In genomic region chr16:30621765-30622164, GRCh38 we compare ENCODE assay signal across 25 cellular contexts. TPM values are rescaled to one million over a fixed set of nuclear protein-coding genes. Genes with fewer than 3 reads are reported as not detected.
DNase-seq lines count a peak whose midpoint lies in the region; ATAC-seq, FAIRE-seq and TF ChIP-seq lines count a peak whose summit lies in the region.
"Had no signal": no experiment of that assay in that cellular context is flagged by ENCODE, and none has a peak within 500 bp of the region (broad histone marks: within the 10 kb centered on the region; RNA-seq: fewer than 3 reads in every experiment).

No MANE protein-coding gene starts in this region.

- peaks cover 21% of the 10 kb centered on the region for H3K9me3 ChIP-seq in MG63
- H3K9me3 ChIP-seq: neutrophil, SJSA1, transverse colon had no signal

- DNase-seq in ELR (ENCODE audit: low read depth) = peak; percentile 17
- peak; percentile 5 for DNase-seq in MG63
- peak; percentile 60 for DNase-seq in bronchial epithelial cell (ENCODE audit: low read depth)
- DNase-seq in stromal cell of bone marrow (ENCODE audit: low read depth) = peak; percentile 57
- DNase-seq in activated T-cell treated with anti-CD3 and anti-CD28 coated beads, Interleukin-2, amount 50 U/mL, for 24 hours = no peak
- no peak for DNase-seq in left lobe of liver (ENCODE audit: low spot score)
- DNase-seq: activated B cell treated with CpG ODN at 0.5 μM for 24 hours; activated CD4-positive, alpha-beta memory T cell treated with anti-CD3 and anti-CD28 coated beads, Interleukin-2, amount 10 ng/mL, durations not matched to agents 7 days and 5 days; activated naive CD4-positive, alpha-beta T cell treated with Interleukin-2 at 50 U/mL for 16 hours; activated T-cell treated with anti-CD3 and anti-CD28 coated beads, Interleukin-2, amount 50 U/mL, for 4 hours; aorta; endodermal cell; immature natural killer cell; KBM-7; NCI-H2029; NCI-H345; PC-9; stimulated activated CD4-positive, alpha-beta T cell treated with anti-CD3 and anti-CD28 coated beads, Interleukin-4, amount 100 ng/mL, for 1 hour; transverse colon had no signal

- H3K4me3 ChIP-seq in MG63 (no peak overlapping the region), bronchial epithelial cell (ENCODE audit: low read depth, low read length) (no peak overlapping the region)
- H3K4me3 ChIP-seq: PC-9, SJSA1, smooth muscle cell, transverse colon had no signal

- H3K4me3 Mint-ChIP-seq in activated T-cell treated with anti-CD3 and anti-CD28 coated beads, Interleukin-2, amount 50 U/mL, for 24 hours = no peak overlapping the region
- H3K4me3 Mint-ChIP-seq: activated B cell treated with CpG ODN at 0.5 μM for 24 hours; activated CD4-positive, alpha-beta memory T cell treated with anti-CD3 and anti-CD28 coated beads, Interleukin-2, amount 10 ng/mL, durations not matched to agents 7 days and 5 days; activated T-cell treated with anti-CD3 and anti-CD28 coated beads, Interleukin-2, amount 50 U/mL, for 4 hours; endodermal cell; immature natural killer cell; stimulated activated naive CD8-positive, alpha-beta T cell treated with anti-CD3 and anti-CD28 coated beads, Interleukin-15, Interleukin-2, amounts not matched to agents 100 ng/mL and 50 ng/mL, for 24 hours had no signal

- no peaks in the 10 kb centered on the region for H3K9me3 Mint-ChIP-seq in activated T-cell treated with anti-CD3 and anti-CD28 coated beads, Interleukin-2, amount 50 U/mL, for 24 hours
- H3K9me3 Mint-ChIP-seq: activated B cell treated with CpG ODN at 0.5 μM for 24 hours; activated CD4-positive, alpha-beta memory T cell treated with anti-CD3 and anti-CD28 coated beads, Interleukin-2, amount 10 ng/mL, durations not matched to agents 7 days and 5 days; activated T-cell treated with anti-CD3 and anti-CD28 coated beads, Interleukin-2, amount 50 U/mL, for 4 hours; immature natural killer cell; stimulated activated naive CD8-positive, alpha-beta T cell treated with anti-CD3 and anti-CD28 coated beads, Interleukin-15, Interleukin-2, amounts not matched to agents 100 ng/mL and 50 ng/mL, for 24 hours had no signal

- no peak for FAIRE-seq in bronchial epithelial cell (lab: Jason Lieb, UNC)
- FAIRE-seq: G401.6 had no signal

- H3K36me3 Mint-ChIP-seq in activated T-cell treated with anti-CD3 and anti-CD28 coated beads, Interleukin-2, amount 50 U/mL, for 24 hours (ENCODE audit: low read depth) = no peaks in the 10 kb centered on the region
- H3K36me3 Mint-ChIP-seq: immature natural killer cell had no signal

- H3K27me3 Mint-ChIP-seq in activated T-cell treated with anti-CD3 and anti-CD28 coated beads, Interleukin-2, amount 50 U/mL, for 24 hours = no peaks in the 10 kb centered on the region
- H3K27me3 Mint-ChIP-seq: stimulated activated naive CD8-positive, alpha-beta T cell treated with anti-CD3 and anti-CD28 coated beads, Interleukin-15, Interleukin-2, amounts not matched to agents 100 ng/mL and 50 ng/mL, for 24 hours had no signal

- no peak for TF ChIP-seq CTCF in bronchial epithelial cell (IDR thresholded peaks at IDR 0.05; ENCODE audit: insufficient read depth, low read length, severe bottlenecking)

- no peaks in the 10 kb centered on the region for H3K4me1 Mint-ChIP-seq in activated T-cell treated with anti-CD3 and anti-CD28 coated beads, Interleukin-2, amount 50 U/mL, for 24 hours (ENCODE audit: low read depth)
- H3K4me1 Mint-ChIP-seq: activated B cell treated with CpG ODN at 0.5 μM for 24 hours; activated CD4-positive, alpha-beta memory T cell treated with anti-CD3 and anti-CD28 coated beads, Interleukin-2, amount 10 ng/mL, durations not matched to agents 7 days and 5 days; endodermal cell; immature natural killer cell had no signal

- no peak overlapping the region for H3K27ac Mint-ChIP-seq in activated T-cell treated with anti-CD3 and anti-CD28 coated beads, Interleukin-2, amount 50 U/mL, for 24 hours
- H3K27ac Mint-ChIP-seq: activated B cell treated with CpG ODN at 0.5 μM for 24 hours; activated CD4-positive, alpha-beta memory T cell treated with anti-CD3 and anti-CD28 coated beads, Interleukin-2, amount 10 ng/mL, durations not matched to agents 7 days and 5 days; endodermal cell; immature natural killer cell; stimulated activated naive CD8-positive, alpha-beta T cell treated with anti-CD3 and anti-CD28 coated beads, Interleukin-15, Interleukin-2, amounts not matched to agents 100 ng/mL and 50 ng/mL, for 24 hours had no signal

- no peaks in the 10 kb centered on the region for H3K27me3 ChIP-seq in MG63
- no peaks in the 10 kb centered on the region for H3K27me3 ChIP-seq in bronchial epithelial cell (ENCODE audit: control insufficient read depth, insufficient read depth, low read length)
- H3K27me3 ChIP-seq: neutrophil, SJSA1, transverse colon had no signal

- no peaks in the 10 kb centered on the region for H3K36me3 ChIP-seq in MG63
- H3K36me3 ChIP-seq in bronchial epithelial cell (ENCODE audit: control insufficient read depth, insufficient read depth, low read length) = no peaks in the 10 kb centered on the region
- H3K36me3 ChIP-seq: neutrophil, SJSA1, transverse colon had no signal

- ATAC-seq in left lobe of liver (no peak), GM18868 (IDR thresholded peaks at IDR 0.05; ENCODE audit: unreplicated experiment) (no peak)
- ATAC-seq: activated T-cell treated with anti-CD3 and anti-CD28 coated beads, Interleukin-2, amount 50 U/mL, for 4 hours had no signal

RNA-seq across cellular contexts. Expression of gene ZNF689, which starts 11.6 kb away (rescaled TPM):
- 6.5 and 9.1 TPM in 2 replicates for total RNA-seq in MG63 (2014; rRNA removed; shearing (Covaris generic); ENCODE audit: low replicate concordance)
- total RNA-seq in bronchial epithelial cell = 2.2 and 2.6 TPM in 2 replicates
- total RNA-seq in left lobe of liver = 4.9 TPM

RNA-seq across cellular contexts. Expression of gene PRR14, which starts 29.0 kb away (rescaled TPM):
- 1.7 and 5.3 TPM in 2 replicates for total RNA-seq in MG63 (2014; rRNA removed; shearing (Covaris generic); ENCODE audit: low replicate concordance)
- 2.6 and 7.8 TPM in 2 replicates for total RNA-seq in bronchial epithelial cell
- total RNA-seq in left lobe of liver = 24.2 TPM

RNA-seq across cellular contexts. Expression of gene ZNF785, which starts 36.3 kb away (rescaled TPM):
- total RNA-seq in MG63 (2014; rRNA removed; shearing (Covaris generic); ENCODE audit: low replicate concordance) = 11.4 and 15.7 TPM in 2 replicates
- total RNA-seq in bronchial epithelial cell (4.4 and 5.3 TPM in 2 replicates), left lobe of liver (11.8 TPM)

RNA-seq across cellular contexts. Expression of gene FBRS, which starts 36.5 kb away (rescaled TPM):
- 6.0 and 14.5 TPM in 2 replicates for total RNA-seq in MG63 (2014; rRNA removed; shearing (Covaris generic); ENCODE audit: low replicate concordance)
- total RNA-seq in bronchial epithelial cell = 7.9 and 13.8 TPM in 2 replicates
- total RNA-seq in left lobe of liver = 22.7 TPM

RNA-seq across cellular contexts. Expression of gene ZNF688, which starts 50.3 kb away (rescaled TPM):
- total RNA-seq in MG63 (2014; rRNA removed; shearing (Covaris generic); ENCODE audit: low replicate concordance) = 4.0 TPM in 2 replicates
- total RNA-seq in bronchial epithelial cell = 4.5 and 12.7 TPM in 2 replicates
- total RNA-seq in left lobe of liver = 8.8 TPM

Comparison
In these comparisons a context has a peak if more than half of its experiments do, and no peak if none do; other contexts are left out.
1. DNase-seq: peak in ELR (single experiment), MG63 (single experiment), bronchial epithelial cell (single experiment) and stromal cell of bone marrow (single experiment); none in activated T-cell treated with anti-CD3 and anti-CD28 coated beads, Interleukin-2, amount 50 U/mL, for 24 hours (single experiment) and left lobe of liver (single experiment).